12 cellular contexts compared by ENCODE assay signal in the genomic region with DNA sequence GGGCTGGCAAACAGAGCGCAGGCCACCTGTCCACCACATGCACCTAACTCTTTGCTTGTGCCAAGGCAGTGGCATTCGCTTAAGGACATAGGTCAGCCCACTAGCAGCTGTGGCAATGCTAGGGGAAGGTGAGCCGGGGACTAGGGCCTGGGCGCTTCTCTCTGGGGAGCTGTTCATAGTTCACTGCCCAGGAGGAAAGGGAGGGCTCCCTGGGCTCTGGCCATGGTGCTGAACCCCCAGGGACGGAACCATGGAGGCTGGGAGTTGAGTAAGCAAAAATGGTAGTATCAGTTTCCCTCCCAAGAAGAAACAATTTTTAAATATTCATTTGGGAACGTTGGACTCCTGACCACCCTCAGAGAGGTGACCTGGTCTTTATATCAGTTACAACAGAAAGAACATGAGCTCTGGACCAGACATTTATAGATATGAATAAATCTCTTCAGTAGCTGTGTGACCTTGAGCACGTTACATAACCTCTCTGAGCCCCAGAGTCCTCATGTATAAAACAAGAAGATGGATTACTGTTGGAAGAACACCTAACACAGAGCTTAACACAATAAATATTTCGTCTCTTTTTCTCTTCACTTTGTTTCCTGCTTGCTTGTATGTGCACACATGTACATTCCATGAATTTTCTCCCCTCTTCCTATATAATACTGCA.
DNase-seq lines count a peak whose midpoint lies in the region; ATAC-seq and TF ChIP-seq lines count a peak whose summit lies in the region.
"Had no signal": no experiment of that assay in that cellular context is flagged by ENCODE, and none has a peak within 500 bp of the region (broad histone marks: within the 10 kb centered on the region; RNA-seq: fewer than 3 reads in every experiment).

No MANE protein-coding gene starts in this region.

- H3K9me3 Mint-ChIP-seq in activated CD4-positive, alpha-beta T cell treated with anti-CD3 and anti-CD28 coated beads, Interleukin-2, amount 10 ng/mL, durations not matched to agents 7 days and 5 days: no peaks in the 10 kb centered on the region
- no peaks in the 10 kb centered on the region for H3K9me3 Mint-ChIP-seq in activated CD8-positive, alpha-beta T cell treated with anti-CD3 and anti-CD28 coated beads for 36 hours

- no peaks in the 10 kb centered on the region for H3K9me3 ChIP-seq in neuronal stem cell (replicated peaks in 1 of 2; ENCODE audit: control insufficient read depth in 2 of 2, insufficient read depth in 1 of 2, low read depth in 1 of 2, low read length in 2 of 2)
- H3K9me3 ChIP-seq: BE2C had no signal

- no peak overlapping the region for H2BK12ac ChIP-seq in neuronal stem cell (ENCODE audit: low read length)

- H3K4me2 ChIP-seq in neuronal stem cell (ENCODE audit: insufficient read depth, low read length, poor library complexity, severe bottlenecking): no peak overlapping the region

- no peak for TF ChIP-seq CTCF in activated CD8-positive, alpha-beta T cell treated with anti-CD3 and anti-CD28 coated beads for 36 hours (IDR thresholded peaks at IDR 0.05)

- POLR2A ChIA-PET in activated CD4-positive, alpha-beta T cell treated with anti-CD3 and anti-CD28 coated beads, Interleukin-2, amount 10 ng/mL, durations not matched to agents 7 days and 5 days (lab: Charles Lee): no interaction called here
- POLR2A ChIA-PET in activated CD8-positive, alpha-beta T cell treated with anti-CD3 and anti-CD28 coated beads for 36 hours (lab: Charles Lee): interaction anchor here (0.6 kb wide), 1 partner anchor 23 kb away, joined by 4 read pairs; no protein-coding TSS in a partner anchor

- no CpG with 5 or more reads among the region's 8 CpGs for WGBS in neuronal stem cell (ENCODE audit: extremely low coverage in 2 of 2, insufficient read length in 2 of 2, insufficient replicate concordance in 1 of 2), 2 donors

- H3K4me1 Mint-ChIP-seq in activated CD4-positive, alpha-beta T cell treated with anti-CD3 and anti-CD28 coated beads, Interleukin-2, amount 10 ng/mL, durations not matched to agents 7 days and 5 days: no peaks in the 10 kb centered on the region
- H3K4me1 Mint-ChIP-seq in activated CD8-positive, alpha-beta T cell treated with anti-CD3 and anti-CD28 coated beads for 36 hours (ENCODE audit: low read depth): no peaks in the 10 kb centered on the region

- H2BK15ac ChIP-seq in neuronal stem cell (ENCODE audit: low read length): no peak overlapping the region

- no peak overlapping the region for H4K91ac ChIP-seq in neuronal stem cell (ENCODE audit: low read depth, low read length, poor library complexity)

- H2BK5ac ChIP-seq in neuronal stem cell (ENCODE audit: low read length): no peak overlapping the region

- H3K4me1 ChIP-seq in neuronal stem cell (ENCODE audit: control insufficient read depth in 2 of 2, insufficient read depth in 1 of 2, low read depth in 1 of 2, low read length in 2 of 2): no peaks in the 10 kb centered on the region
- H3K4me1 ChIP-seq: BE2C, SJSA1 had no signal

- no peak overlapping the region for H3K18ac ChIP-seq in neuronal stem cell (ENCODE audit: low read length)

- H3K4me3 Mint-ChIP-seq in activated CD4-positive, alpha-beta T cell treated with anti-CD3 and anti-CD28 coated beads, Interleukin-2, amount 10 ng/mL, durations not matched to agents 7 days and 5 days: no peak overlapping the region
- no peak overlapping the region for H3K4me3 Mint-ChIP-seq in activated CD8-positive, alpha-beta T cell treated with anti-CD3 and anti-CD28 coated beads for 36 hours

- intact Hi-C loops in activated CD8-positive, alpha-beta T cell treated with anti-CD3 and anti-CD28 coated beads for 36 hours (cut with micrococcal nuclease): no loop called here

- no peaks in the 10 kb centered on the region for H3K27me3 Mint-ChIP-seq in activated CD4-positive, alpha-beta T cell treated with anti-CD3 and anti-CD28 coated beads, Interleukin-2, amount 10 ng/mL, durations not matched to agents 7 days and 5 days
- H3K27me3 Mint-ChIP-seq in activated CD8-positive, alpha-beta T cell treated with anti-CD3 and anti-CD28 coated beads for 36 hours: no peaks in the 10 kb centered on the region

- H3K27me3 ChIP-seq in neuronal stem cell (ENCODE audit: control insufficient read depth in 3 of 3, insufficient read depth in 3 of 3, low read depth in 1 of 3, low read length in 3 of 3): no peaks in the 10 kb centered on the region
- H3K27me3 ChIP-seq: BE2C, SJSA1 had no signal

- H3K9ac ChIP-seq in neuronal stem cell (ENCODE audit: low read depth, low read length, poor library complexity): no peak overlapping the region

- H2AK5ac ChIP-seq in neuronal stem cell (ENCODE audit: low read depth, low read length): no peak overlapping the region

- DNase-seq in activated CD4-positive, alpha-beta T cell treated with anti-CD3 and anti-CD28 coated beads, Interleukin-2, amount 10 ng/mL, durations not matched to agents 7 days and 5 days: peak; percentile 8
- no peak for DNase-seq in activated CD4-positive, alpha-beta T cell treated with anti-CD3 and anti-CD28 coated beads for 4 hours
- peak; percentile 24 for DNase-seq in HT-29 (ENCODE audit: low spot score)
- peak; percentile 20 for DNase-seq in activated CD8-positive, alpha-beta T cell treated with anti-CD3 and anti-CD28 coated beads for 36 hours
- DNase-seq in neuronal stem cell (ENCODE audit: low spot score): peak; percentile 45
- DNase-seq in stimulated activated naive CD4-positive, alpha-beta T cell (lab: John Stamatoyannopoulos, UW): no peak
- DNase-seq in putamen (ENCODE audit: low spot score): no peak
- DNase-seq: amniotic stem cell, hippocampal formation had no signal

- H4K8ac ChIP-seq in neuronal stem cell (ENCODE audit: low read depth, low read length): no peak overlapping the region

- ATAC-seq in activated CD8-positive, alpha-beta T cell treated with anti-CD3 and anti-CD28 coated beads for 36 hours: no peak
- no peak for ATAC-seq in GM18861 (IDR thresholded peaks at IDR 0.05; ENCODE audit: unreplicated experiment)

- H3K27ac ChIP-seq in neuronal stem cell (replicated peaks; ENCODE audit: low read length): no peak overlapping the region
- H3K27ac ChIP-seq: SJSA1 had no signal

- no peak overlapping the region for H3K4ac ChIP-seq in neuronal stem cell (ENCODE audit: low read length)

- no peaks in the 10 kb centered on the region for H3K36me3 ChIP-seq in neuronal stem cell (replicated peaks in 1 of 2; ENCODE audit: control insufficient read depth in 2 of 2, insufficient read depth in 2 of 2, low read length in 2 of 2)
- H3K36me3 ChIP-seq: BE2C, SJSA1 had no signal

- no peak overlapping the region for H3K4me3 ChIP-seq in neuronal stem cell (ENCODE audit: low read length in 2 of 2)
- H3K4me3 ChIP-seq: SJSA1 had no signal

- no peaks in the 10 kb centered on the region for H3K36me3 Mint-ChIP-seq in activated CD4-positive, alpha-beta T cell treated with anti-CD3 and anti-CD28 coated beads, Interleukin-2, amount 10 ng/mL, durations not matched to agents 7 days and 5 days (ENCODE audit: low read depth)
- no peaks in the 10 kb centered on the region for H3K36me3 Mint-ChIP-seq in activated CD8-positive, alpha-beta T cell treated with anti-CD3 and anti-CD28 coated beads for 36 hours (ENCODE audit: low read depth)

- H2AFZ ChIP-seq in neuronal stem cell (ENCODE audit: low read length): no peak overlapping the region

- H3K14ac ChIP-seq in neuronal stem cell (ENCODE audit: low read length): no peak overlapping the region

- no peak overlapping the region for H2BK120ac ChIP-seq in neuronal stem cell (ENCODE audit: low read depth, low read length)

- CTCF ChIA-PET in activated CD4-positive, alpha-beta T cell treated with anti-CD3 and anti-CD28 coated beads, Interleukin-2, amount 10 ng/mL, durations not matched to agents 7 days and 5 days (lab: Charles Lee): interaction anchor here (0.8 kb wide), 1 partner anchor 76 kb away, joined by 3 read pairs; no protein-coding TSS in a partner anchor
- CTCF ChIA-PET in activated CD8-positive, alpha-beta T cell treated with anti-CD3 and anti-CD28 coated beads for 36 hours (lab: Charles Lee): no interaction called here

- H3K27ac Mint-ChIP-seq in activated CD4-positive, alpha-beta T cell treated with anti-CD3 and anti-CD28 coated beads, Interleukin-2, amount 10 ng/mL, durations not matched to agents 7 days and 5 days: no peak overlapping the region
- H3K27ac Mint-ChIP-seq in activated CD8-positive, alpha-beta T cell treated with anti-CD3 and anti-CD28 coated beads for 36 hours: no peak overlapping the region

- no peaks in the 10 kb centered on the region for H3K79me1 ChIP-seq in neuronal stem cell (ENCODE audit: low read depth, low read length)

- H3K23ac ChIP-seq in neuronal stem cell (ENCODE audit: low read depth, low read length, poor library complexity): no peak overlapping the region

Comparison
In these comparisons a context has a peak if more than half of its experiments do, and no peak if none do; other contexts are left out.
1. DNase-seq: peak in activated CD4-positive, alpha-beta T cell treated with anti-CD3 and anti-CD28 coated beads, Interleukin-2, amount 10 ng/mL, durations not matched to agents 7 days and 5 days (single experiment), HT-29 (single experiment), activated CD8-positive, alpha-beta T cell treated with anti-CD3 and anti-CD28 coated beads for 36 hours (single experiment) and neuronal stem cell (single experiment); none in activated CD4-positive, alpha-beta T cell treated with anti-CD3 and anti-CD28 coated beads for 4 hours (0 of 2), stimulated activated naive CD4-positive, alpha-beta T cell (0 of 6) and putamen (single experiment).